In genomic region chr5:172985596-172985995, GRCh38 we compare ENCODE assay signal across 8 cellular contexts. TPM values are rescaled to one million over a fixed set of nuclear protein-coding genes. Genes with fewer than 3 reads are reported as not detected.
DNase-seq lines count a peak whose midpoint lies in the region; ATAC-seq and TF ChIP-seq lines count a peak whose summit lies in the region.

No MANE protein-coding gene starts in this region.

- TF ChIP-seq CTCF in breast epithelium (IDR thresholded peaks at IDR 0.05): no peak

- POLR2A ChIA-PET in naive thymus-derived CD4-positive, alpha-beta T cell (lab: Charles Lee): interaction anchor here (1.5 kb wide), 1 partner anchor 296 kb away, joined by 4 read pairs; no protein-coding TSS in a partner anchor

- CTCF ChIA-PET in naive thymus-derived CD4-positive, alpha-beta T cell (lab: Charles Lee): interaction anchor here (4.4 kb wide), 1 partner anchor 160 kb away, joined by 22 read pairs; the partner anchor contains the start of gene BNIP1

- H3K27ac ChIP-seq in breast epithelium: peak overlapping the region; percentile 10 to 24
- peak overlapping the region; percentile 17 for H3K27ac ChIP-seq in naive thymus-derived CD4-positive, alpha-beta T cell (ENCODE audit: low read depth, low read length)

- H3K4me3 Mint-ChIP-seq in naive thymus-derived CD4-positive, alpha-beta T cell: peak overlapping the region; percentile 72 to 99 (median 84)

- peaks cover 3 to 6% of the 10 kb centered on the region in 2 donors for H3K4me1 ChIP-seq in breast epithelium
- peaks cover 16 to 26% of the 10 kb centered on the region in 2 donors for H3K4me1 ChIP-seq in naive thymus-derived CD4-positive, alpha-beta T cell (ENCODE audit: control insufficient read depth in 2 of 2, insufficient read depth in 2 of 2, low read length in 2 of 2)

- H3K27me3 ChIP-seq in breast epithelium: no peaks in the 10 kb centered on the region
- H3K27me3 ChIP-seq in naive thymus-derived CD4-positive, alpha-beta T cell (ENCODE audit: control insufficient read depth in 2 of 2, insufficient read depth in 2 of 2, low read length in 2 of 2): no peaks in the 10 kb centered on the region

- no peak for TF ChIP-seq POLR2A in breast epithelium (IDR thresholded peaks at IDR 0.05)

- DNase-seq in Caki2 (ENCODE audit: low read depth) (peak; percentile 22), M059J (ENCODE audit: low read depth) (peak; percentile 14), breast epithelium (ENCODE audit: low spot score in 2 of 2) (no peak), NCI-H2107 (lab: John Stamatoyannopoulos, UW) (no peak), posterior vena cava (ENCODE audit: low spot score) (no peak)
- DNase-seq in naive thymus-derived CD4-positive, alpha-beta T cell: no peak

- no peaks in the 10 kb centered on the region for H3K9me3 ChIP-seq in breast epithelium
- no peaks in the 10 kb centered on the region for H3K9me3 ChIP-seq in naive thymus-derived CD4-positive, alpha-beta T cell (ENCODE audit: control insufficient read depth in 2 of 3, low read length in 3 of 3)

- peaks cover 0 to 16% (median 15%) of the 10 kb centered on the region in 5 donors for H3K36me3 Mint-ChIP-seq in naive thymus-derived CD4-positive, alpha-beta T cell

- in situ Hi-C loops in Caki2 (cut with HindIII; ENCODE audit: low pct_unique_long_range_greater_than_20kb, low sequenced_read_pairs): no loop called here

- no peaks in the 10 kb centered on the region for H3K36me3 ChIP-seq in breast epithelium
- peaks cover 0 to 26% (median 0%) of the 10 kb centered on the region in 3 experiments for H3K36me3 ChIP-seq in naive thymus-derived CD4-positive, alpha-beta T cell (ENCODE audit: control insufficient read depth in 2 of 3, insufficient read depth in 3 of 3, low read length in 3 of 3)

- no peak for ATAC-seq in naive thymus-derived CD4-positive, alpha-beta T cell
- ATAC-seq in HG02970 (IDR thresholded peaks at IDR 0.05; ENCODE audit: low FRiP score, unreplicated experiment) (no peak), HG03432 (IDR thresholded peaks at IDR 0.05; ENCODE audit: unreplicated experiment) (no peak)

- peaks cover 20 to 79% (median 53%) of the 10 kb centered on the region in 7 donors for H3K4me1 Mint-ChIP-seq in naive thymus-derived CD4-positive, alpha-beta T cell

- H3K27ac Mint-ChIP-seq in naive thymus-derived CD4-positive, alpha-beta T cell: peak overlapping the region; percentile 64 to 91 (median 82)

- H3K4me3 ChIP-seq in breast epithelium: peak overlapping the region in 2 of 3 donors; percentile 32 to 92
- no peak overlapping the region for H3K4me3 ChIP-seq in naive thymus-derived CD4-positive, alpha-beta T cell (ENCODE audit: low read length)

- intact Hi-C loops in breast epithelium (cut with DNase I; ENCODE audit: low total_unique reads): loop anchor here (10.0 kb wide), 1 partner anchor 69 kb away; the partner anchor contains the start of gene CREBRF
- intact Hi-C loops in naive thymus-derived CD4-positive, alpha-beta T cell (cut with micrococcal nuclease): no loop called here
- intact Hi-C loops in posterior vena cava (cut with DNase I): loop anchor here in 1 of 2 donors (10.0 kb wide), 2 partner anchors 69 to 159 kb away; partner anchors contain the start of genes BNIP1 and CREBRF

- H3K9me3 Mint-ChIP-seq in naive thymus-derived CD4-positive, alpha-beta T cell: peaks cover 0 to 2% (median 0%) of the 10 kb centered on the region in 11 donors

- H3K27me3 Mint-ChIP-seq in naive thymus-derived CD4-positive, alpha-beta T cell: no peaks in the 10 kb centered on the region

RNA-seq across cellular contexts. Expression of gene ATP6V0E1, which starts 2.0 kb away (rescaled TPM):
- 473 and 572 TPM in 2 replicates for total RNA-seq in Caki2 (2014; rRNA removed; shearing (Covaris generic); ENCODE audit: low replicate concordance)
- 348 and 365 TPM in 2 replicates for total RNA-seq in M059J (2014; rRNA removed; shearing (Covaris generic))
- total RNA-seq in breast epithelium: 100 to 1,000 TPM; 173 to 219 (median 185) TPM
- 100 to 1,000 TPM in 4 of 5 experiments, 10 to 100 TPM in 1; 61.8 to 170 (median 119) TPM for total RNA-seq in naive thymus-derived CD4-positive, alpha-beta T cell
- polyA plus RNA-seq in naive thymus-derived CD4-positive, alpha-beta T cell: 100 to 1,000 TPM; 415 to 455 TPM
- 100 to 1,000 TPM; 178 to 215 TPM for total RNA-seq in posterior vena cava

RNA-seq across cellular contexts. Expression of gene RPL26L1, which starts 26.4 kb away (rescaled TPM):
- total RNA-seq in Caki2 (2014; rRNA removed; shearing (Covaris generic); ENCODE audit: low replicate concordance): 269 and 272 TPM in 2 replicates
- total RNA-seq in M059J (2014; rRNA removed; shearing (Covaris generic)): 91.3 and 91.7 TPM in 2 replicates
- total RNA-seq in breast epithelium (10 to 100 TPM; 21.4 to 34.1 (median 22.0) TPM), posterior vena cava (10 to 100 TPM; 23.4 to 32.7 TPM)
- 10 to 100 TPM in 3 of 5 experiments, 1 to 10 TPM in 2; 9.6 to 40.0 (median 12.9) TPM for total RNA-seq in naive thymus-derived CD4-positive, alpha-beta T cell
- 10 to 100 TPM; 29.7 to 37.1 TPM for polyA plus RNA-seq in naive thymus-derived CD4-positive, alpha-beta T cell

Comparison
In these comparisons a context has a peak if more than half of its experiments do, and no peak if none do; other contexts are left out.
1. DNase-seq: peak in Caki2 (single experiment) and M059J (single experiment); none in breast epithelium (0 of 2), naive thymus-derived CD4-positive, alpha-beta T cell (0 of 9), NCI-H2107 (single experiment) and posterior vena cava (single experiment).